28 cellular contexts compared by ENCODE assay signal in the genomic region with DNA sequence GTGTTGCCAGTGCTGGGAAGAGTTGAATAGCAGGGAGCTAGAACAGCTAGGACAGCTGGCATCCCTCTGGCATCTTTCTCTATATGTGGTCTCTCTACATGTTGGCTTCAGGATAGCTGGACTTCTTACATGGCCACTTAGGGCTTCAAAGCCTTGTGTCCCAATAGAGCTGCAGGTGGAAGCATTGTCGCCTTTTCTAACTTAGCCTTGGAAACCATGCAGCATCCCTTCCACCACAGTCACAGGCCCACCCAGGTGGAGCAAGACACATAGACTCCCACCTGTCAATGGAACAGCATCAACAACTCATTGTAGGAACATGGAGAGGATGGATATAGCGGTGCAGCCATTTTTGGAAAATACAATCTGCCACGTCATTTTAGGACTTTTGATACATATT.
"Had no signal": no experiment of that assay in that cellular context is flagged by ENCODE, and none has a peak within 500 bp of the region (broad histone marks: within the 10 kb centered on the region; RNA-seq: fewer than 3 reads in every experiment).

No MANE protein-coding gene starts in this region.

- H3K4me1 ChIP-seq: neural progenitor cell, psoas muscle, spleen, suprapubic skin, testis, tibial artery, upper lobe of right lung, uterus had no signal

- H3K36me3 ChIP-seq: neural progenitor cell, ovary, spleen, suprapubic skin, tibial artery, transverse colon, upper lobe of right lung, uterus had no signal

- H3K9ac ChIP-seq: neural progenitor cell, parathyroid adenoma had no signal

- H3K79me2 ChIP-seq: parathyroid adenoma had no signal

- DNase-seq: natural killer cell; occipital lobe; ovary; posterior cingulate gyrus; psoas muscle; right cardiac atrium; spleen; stimulated activated CD4-positive, alpha-beta T cell treated with anti-CD3 and anti-CD28 coated beads, Interleukin-12 subunit alpha, Interleukin-12 subunit beta, amount 100 ng/mL, for 4 hours; stimulated activated CD4-positive, alpha-beta T cell treated with anti-CD3 and anti-CD28 coated beads, Interleukin-1b, Interleukin-23, amount 100 ng/mL, for 48 hours; stimulated activated CD4-positive, alpha-beta T cell treated with anti-CD3 and anti-CD28 coated beads, Interleukin-4, amount 100 ng/mL, for 1 hour; stimulated activated CD4-positive, alpha-beta T cell treated with anti-CD3 and anti-CD28 coated beads, Interleukin-4, amount 100 ng/mL, for 4 hours; stimulated activated CD8-positive, alpha-beta memory T cell treated with anti-CD3 and anti-CD28 coated beads, Interleukin-4, amount 100 ng/mL, for 48 hours; stimulated activated naive CD4-positive, alpha-beta T cell; stimulated activated naive CD8-positive, alpha-beta T cell treated with anti-CD3 and anti-CD28 coated beads, Interleukin-15, amount 100 ng/mL, for 72 hours; stimulated activated naive CD8-positive, alpha-beta T cell treated with anti-CD3 and anti-CD28 coated beads, Interleukin-15, Interleukin-2, amounts not matched to agents 100 U/mL and 50 U/mL, for 24 hours; substantia nigra; testis; tibial artery; transverse colon; upper lobe of right lung; uterus had no signal

- H3K4me3 ChIP-seq: neural progenitor cell, ovary, psoas muscle, skin epidermis, smooth muscle cell, spleen, suprapubic skin, testis, tibial artery, transverse colon, upper lobe of right lung, uterus had no signal

- H3K27ac ChIP-seq: neural progenitor cell, ovary, parathyroid adenoma, psoas muscle, skin epidermis, spleen, suprapubic skin, testis, tibial artery, transverse colon, upper lobe of right lung, uterus had no signal

- H2AFZ ChIP-seq: neural progenitor cell, parathyroid adenoma had no signal

- H3K4me2 ChIP-seq: neural progenitor cell, smooth muscle cell had no signal

- H3K9me3 ChIP-seq: ovary, psoas muscle, spleen, suprapubic skin, testis, tibial artery, transverse colon, upper lobe of right lung, uterus had no signal

- H3K27me3 ChIP-seq: neural progenitor cell, ovary, spleen, suprapubic skin, testis, tibial artery, transverse colon, upper lobe of right lung, uterus had no signal

- ATAC-seq: psoas muscle; right cardiac atrium; sciatic nerve; stimulated activated memory B cell treated with anti-CD40 and anti-IgM and Interleukin-4, amounts not matched to agents 10 μg/mL and 1 μg/mL and 100 μg/mL, for 72 hours; stimulated activated naive CD8-positive, alpha-beta T cell treated with anti-CD3 and anti-CD28 coated beads, Interleukin-15, amount 100 ng/mL, for 72 hours; stimulated activated naive CD8-positive, alpha-beta T cell treated with anti-CD3 and anti-CD28 coated beads, Interleukin-15, Interleukin-2, amounts not matched to agents 100 U/mL and 50 U/mL, for 24 hours; upper lobe of right lung had no signal
